ENCODE assay signal across 1 cellular context in genomic region chr20:44646023-44646640, GRCh38.
TF ChIP-seq lines count a peak whose summit lies in the region.

No MANE protein-coding gene starts in this region.

TF ChIP-seq in HepG2, 621 proteins besides CTCF, POLR2A, EP300 and RAD21 (continued from another document):
- no peak for TF ChIP-seq KIAA2018 (CRISPR knock-in tag; IDR thresholded peaks at IDR 0.05; ENCODE audit: borderline replicate concordance)
- TF ChIP-seq ZNF777 (CRISPR knock-in tag; IDR thresholded peaks at IDR 0.05): no peak
- no peak for TF ChIP-seq ZNF282 (IDR thresholded peaks at IDR 0.05; ENCODE audit: partially characterized antibody)
- TF ChIP-seq CCDC6 (CRISPR knock-in tag; IDR thresholded peaks at IDR 0.05): no peak
- TF ChIP-seq ZNF276 (CRISPR knock-in tag; IDR thresholded peaks at IDR 0.05; ENCODE audit: low read depth): no peak
- TF ChIP-seq ZNF580 (CRISPR knock-in tag; IDR thresholded peaks at IDR 0.05; ENCODE audit: borderline replicate concordance, low read depth): no peak
- no peak for TF ChIP-seq ZMAT5 (CRISPR knock-in tag; IDR thresholded peaks at IDR 0.05; ENCODE audit: borderline replicate concordance, low read depth)
- peak; percentile 30; the same call in 1 of the 2 replicates for TF ChIP-seq ZNF629 (CRISPR knock-in tag; conservative IDR thresholded peaks at IDR 0.05)
- no peak for TF ChIP-seq SKI (IDR thresholded peaks at IDR 0.05; ENCODE audit: partially characterized antibody)
- TF ChIP-seq CEBPB (IDR thresholded peaks at IDR 0.05; ENCODE audit: borderline replicate concordance, low read depth, low read length): no peak
- TF ChIP-seq EZH2 (conservative IDR thresholded peaks at IDR 0.05; ENCODE audit: low read depth, low read length): no peak
- no peak for TF ChIP-seq AKAP8 (CRISPR knock-in tag; IDR thresholded peaks at IDR 0.05)
- TF ChIP-seq KLF15 (CRISPR knock-in tag; IDR thresholded peaks at IDR 0.05; ENCODE audit: borderline replicate concordance): no peak
- TF ChIP-seq TIGD3 (CRISPR knock-in tag; IDR thresholded peaks at IDR 0.05; ENCODE audit: borderline replicate concordance): no peak
- TF ChIP-seq ZNF776 (CRISPR knock-in tag; IDR thresholded peaks at IDR 0.05): 0 out of 2 replicates have a peak, but pooled peaks have one; percentile 7
- TF ChIP-seq ZFY (CRISPR knock-in tag; IDR thresholded peaks at IDR 0.05): no peak
- TF ChIP-seq ZNF263 (CRISPR knock-in tag; IDR thresholded peaks at IDR 0.05): peak; percentile 86; the same call in 1 of the 2 replicates
- TF ChIP-seq EED (CRISPR knock-in tag; IDR thresholded peaks at IDR 0.05): no peak
- TF ChIP-seq RBFOX2 (IDR thresholded peaks at IDR 0.05; ENCODE audit: low read depth, low read length): no peak
- no peak for TF ChIP-seq TBL1XR1 (IDR thresholded peaks at IDR 0.05; ENCODE audit: borderline replicate concordance, low read length, partially characterized antibody)
- TF ChIP-seq ZNF496 (CRISPR knock-in tag; IDR thresholded peaks at IDR 0.05; ENCODE audit: insufficient replicate concordance): no peak
- TF ChIP-seq ARNT (IDR thresholded peaks at IDR 0.05): no peak
TF ChIP-seq in HepG2: peak in this region for 3.
